ENCODE assay signal across 20 cellular contexts in genomic region chr6:155710704-155711103, GRCh38.
DNase-seq lines count a peak whose midpoint lies in the region; ATAC-seq, FAIRE-seq and TF ChIP-seq lines count a peak whose summit lies in the region.
"Had no signal": no experiment of that assay in that cellular context is flagged by ENCODE, and none has a peak within 500 bp of the region (broad histone marks: within the 10 kb centered on the region; RNA-seq: fewer than 3 reads in every experiment).

No MANE protein-coding gene starts in this region.

- in situ Hi-C loops in HAP-1 (cut with MboI; ENCODE audit: low sequenced_read_pairs): no loop called here

- H3K4me1 ChIP-seq in HAP-1 (peaks cover 7% of the 10 kb centered on the region), mesendoderm (ENCODE audit: control insufficient read depth, low read depth, low read length) (no peaks in the 10 kb centered on the region)

- no peaks in the 10 kb centered on the region for H3K36me3 Mint-ChIP-seq in WTC11

- peak; percentile 71 for ATAC-seq in WTC11

- H3K18ac ChIP-seq in mesendoderm (ENCODE audit: low read length): no peak overlapping the region

- H3K27ac Mint-ChIP-seq in WTC11: no peak overlapping the region

- no peak overlapping the region for H4K8ac ChIP-seq in mesendoderm (ENCODE audit: low read depth, low read length)

- no CpG with 5 or more reads among the region's 2 CpGs for WGBS in mesendoderm (ENCODE audit: extremely low coverage, insufficient coverage, low lambda C conversion rate)

- no peak overlapping the region for H3K4me3 Mint-ChIP-seq in WTC11

- no peaks in the 10 kb centered on the region; the same call in 1 of the 2 replicates for H3K9me3 ChIP-seq in HAP-1

- POLR2A ChIA-PET in WTC11 (lab: Charles Lee): no interaction called here

- H4K5ac ChIP-seq in mesendoderm (ENCODE audit: low read length): no peak overlapping the region

- no peak overlapping the region for H2AK5ac ChIP-seq in mesendoderm (ENCODE audit: low read length)

- H2BK5ac ChIP-seq in mesendoderm (ENCODE audit: low read length): no peak overlapping the region

- H3K27ac ChIP-seq in mesendoderm (ENCODE audit: low read depth, low read length) (no peak overlapping the region), substantia nigra (ENCODE audit: low read depth, low read length, poor library complexity, severe bottlenecking) (no peak overlapping the region)
- H3K27ac ChIP-seq: C4-2B, KMS-11 had no signal

- no peak overlapping the region for H2BK120ac ChIP-seq in mesendoderm (ENCODE audit: low read depth, low read length)

- H3K23ac ChIP-seq in mesendoderm (ENCODE audit: low read length): no peak overlapping the region

- no peak overlapping the region for H3K56ac ChIP-seq in mesendoderm (ENCODE audit: low read length)

- H3K4me3 ChIP-seq in HAP-1 (no peak overlapping the region), mesendoderm (ENCODE audit: low read length) (no peak overlapping the region)

- no peaks in the 10 kb centered on the region for H3K9me3 Mint-ChIP-seq in WTC11

- no peaks in the 10 kb centered on the region for H3K79me1 ChIP-seq in mesendoderm (ENCODE audit: low read length)

- CTCF ChIA-PET in WTC11 (lab: Charles Lee): interaction anchor here (0.6 kb wide), 1 partner anchor 1916 kb away, joined by 3 read pairs; no protein-coding TSS in a partner anchor

- no peak for FAIRE-seq in GM12891 (lab: Jason Lieb, UNC)
- FAIRE-seq: GM19239 had no signal

- H3K9ac ChIP-seq in mesendoderm (ENCODE audit: low read length): no peak overlapping the region
- H3K9ac ChIP-seq: KMS-11 had no signal

- no peak for TF ChIP-seq CTCF in WTC11 (IDR thresholded peaks at IDR 0.05)

- H3K4me1 Mint-ChIP-seq in WTC11: peaks cover 4% of the 10 kb centered on the region

- TF ChIP-seq POLR2A in GM12891 (IDR thresholded peaks at IDR 0.05; ENCODE audit: low read depth, low read length): no peak

- no peaks in the 10 kb centered on the region for H3K27me3 Mint-ChIP-seq in WTC11 (ENCODE audit: low read depth)

- H2BK15ac ChIP-seq in mesendoderm (replicated peaks; ENCODE audit: low read depth): no peak overlapping the region

- no peak overlapping the region for H3K4ac ChIP-seq in mesendoderm (ENCODE audit: low read depth, low read length)

- H3K27me3 ChIP-seq in HAP-1 (ENCODE audit: low read depth) (no peaks in the 10 kb centered on the region), mesendoderm (ENCODE audit: insufficient read depth, low read length, poor library complexity) (no peaks in the 10 kb centered on the region)

- DNase-seq in D341Med (ENCODE audit: low spot score) (peak; percentile 39), HAP-1 (ENCODE audit: low spot score in 2 of 2) (peak; percentile 71 to 79), WTC11 (ENCODE audit: low spot score) (no peak), mesendoderm (peak; percentile 7), GM12891 (ENCODE audit: insufficient read length, low spot score) (no peak), substantia nigra (lab: John Stamatoyannopoulos, UW) (no peak), DMS114 treated with DMSO at 0.1 percent for 48 hours (lab: John Stamatoyannopoulos, UW; ENCODE audit: unreplicated experiment) (no peak)
- DNase-seq: ACHN, AML-193, DMS 273 treated with DMSO at 0.1 percent for 48 hours, GF-D8, GOT3, NCI-H1092, NCI-H1436 treated with DMSO at 0.1 percent for 48 hours, NCI-H2081 treated with DMSO at 0.1 percent for 48 hours, NCI-H748 treated with DMSO at 0.1 percent for 48 hours, T-helper 1 cell had no signal

- H3K79me2 ChIP-seq in mesendoderm (ENCODE audit: control insufficient read depth, insufficient read depth, low read length): no peaks in the 10 kb centered on the region

- H3K36me3 ChIP-seq in HAP-1 (replicated peaks) (no peaks in the 10 kb centered on the region), mesendoderm (ENCODE audit: control insufficient read depth, insufficient read depth, low read length) (no peaks in the 10 kb centered on the region)

- no peak overlapping the region for H3K4me2 ChIP-seq in mesendoderm (ENCODE audit: low read length)
- H3K4me2 ChIP-seq: KMS-11 had no signal

TF ChIP-seq in WTC11, 78 proteins besides CTCF, POLR2A, EP300 and RAD21 (continues in another document):
- TF ChIP-seq NR3C1 (CRISPR knock-in tag; conservative IDR thresholded peaks at IDR 0.05; ENCODE audit: low read depth): no peak
- no peak for TF ChIP-seq JAZF1 (CRISPR knock-in tag; IDR thresholded peaks at IDR 0.05)
- TF ChIP-seq FOXK1 (CRISPR knock-in tag; IDR thresholded peaks at IDR 0.05): no peak
- TF ChIP-seq GRHL2 (CRISPR knock-in tag; IDR thresholded peaks at IDR 0.05; ENCODE audit: insufficient replicate concordance, severe bottlenecking): no peak
- no peak for TF ChIP-seq USF2 (CRISPR knock-in tag; IDR thresholded peaks at IDR 0.05)
- TF ChIP-seq ZNF317 (CRISPR knock-in tag; IDR thresholded peaks at IDR 0.05; ENCODE audit: borderline replicate concordance, low read depth): no peak
- no peak for TF ChIP-seq ELF4 (CRISPR knock-in tag; IDR thresholded peaks at IDR 0.05; ENCODE audit: low read depth)
- no peak for TF ChIP-seq SMAD4 (CRISPR knock-in tag; IDR thresholded peaks at IDR 0.05)
- TF ChIP-seq PREB (CRISPR knock-in tag; IDR thresholded peaks at IDR 0.05; ENCODE audit: borderline replicate concordance): no peak
- no peak for TF ChIP-seq ZNF423 (CRISPR knock-in tag; IDR thresholded peaks at IDR 0.05)
- TF ChIP-seq MAX (CRISPR knock-in tag; IDR thresholded peaks at IDR 0.05): no peak
- TF ChIP-seq ZNF219 (CRISPR knock-in tag; IDR thresholded peaks at IDR 0.05; ENCODE audit: borderline replicate concordance): no peak
- no peak for TF ChIP-seq ZBTB21 (CRISPR knock-in tag; IDR thresholded peaks at IDR 0.05; ENCODE audit: borderline replicate concordance)

TF ChIP-seq in GM12891, 5 proteins besides CTCF, POLR2A, EP300 and RAD21:
- TF ChIP-seq POU2F2 (IDR thresholded peaks at IDR 0.05; ENCODE audit: low read depth, low read length) (no peak), SPI1 (IDR thresholded peaks at IDR 0.05; ENCODE audit: low read depth, low read length) (no peak), TAF1 (IDR thresholded peaks at IDR 0.05; ENCODE audit: low read depth, low read length) (no peak), PAX5 (IDR thresholded peaks at IDR 0.05; ENCODE audit: insufficient read depth, low read length, severe bottlenecking) (no peak), POLR2AphosphoS5 (IDR thresholded peaks at IDR 0.05; ENCODE audit: low read depth, low read length) (no peak)

Comparison
In these comparisons a context has a peak if more than half of its experiments do, and no peak if none do; other contexts are left out.
1. DNase-seq: peak in D341Med (single experiment), HAP-1 (2 of 2) and mesendoderm (single experiment); none in WTC11 (single experiment), GM12891 (single experiment), substantia nigra (0 of 49) and DMS114 treated with DMSO at 0.1 percent for 48 hours (single experiment).